ENCODE assay signal across 17 cellular contexts in genomic region chr1:202835548-202836072, GRCh38. TPM values are rescaled to one million over a fixed set of nuclear protein-coding genes. Genes with fewer than 3 reads are reported as not detected.
A peak's percentile ranks its signal among the peaks of the same experiment; 100 is the strongest.
DNase-seq lines count a peak whose midpoint lies in the region; FAIRE-seq and TF ChIP-seq lines count a peak whose summit lies in the region.
"Had no signal": no experiment of that assay in that cellular context is flagged by ENCODE, and none has a peak within 500 bp of the region (broad histone marks: within the 10 kb centered on the region; RNA-seq: fewer than 3 reads in every experiment).

No MANE protein-coding gene starts in this region.

- POLR2A ChIA-PET in RWPE1 (lab: Yijun Ruan, JAX; ENCODE audit: low non-redundant PET) = no interaction called here

- no peaks in the 10 kb centered on the region for H3K36me3 Mint-ChIP-seq in activated CD4-positive, alpha-beta T cell treated with anti-CD3 and anti-CD28 coated beads, Interleukin-2, amount 10 ng/mL, durations not matched to agents 24 days and 14 days (ENCODE audit: low read depth)
- no peaks in the 10 kb centered on the region for H3K36me3 Mint-ChIP-seq in activated naive CD8-positive, alpha-beta T cell treated with anti-CD3 and anti-CD28 coated beads for 36 hours
- H3K36me3 Mint-ChIP-seq: neural progenitor cell had no signal

- H3K4me3 ChIP-seq in Peyer's patch = no peak overlapping the region
- H3K4me3 ChIP-seq in small intestine (ENCODE audit: low read depth in 1 of 2, low read length in 2 of 2) = no peak overlapping the region
- no peak overlapping the region for H3K4me3 ChIP-seq in thyroid gland (replicated peaks in 1 of 3)
- H3K4me3 ChIP-seq: esophagus muscularis mucosa, neural progenitor cell had no signal

- peak overlapping the region; percentile 76 for H3K4me3 Mint-ChIP-seq in activated CD4-positive, alpha-beta T cell treated with anti-CD3 and anti-CD28 coated beads, Interleukin-2, amount 10 ng/mL, durations not matched to agents 24 days and 14 days
- peak overlapping the region; percentile 14 for H3K4me3 Mint-ChIP-seq in activated naive CD8-positive, alpha-beta T cell treated with anti-CD3 and anti-CD28 coated beads for 36 hours
- H3K4me3 Mint-ChIP-seq: activated B cell treated with CpG ODN at 0.5 μM for 24 hours, HFFc6, neural progenitor cell had no signal

- FAIRE-seq in small intestine (lab: Jason Lieb, UNC) (no peak), D721Med (lab: Jason Lieb, UNC) (no peak)
- FAIRE-seq: kidney had no signal

- TF ChIP-seq CTCF in Peyer's patch (IDR thresholded peaks at IDR 0.05) = no peak
- TF ChIP-seq CTCF in RWPE1 (conservative IDR thresholded peaks at IDR 0.05; ENCODE audit: low read depth) = no peak
- TF ChIP-seq CTCF in D721Med (IDR thresholded peaks at IDR 0.05; ENCODE audit: insufficient read depth, missing control alignments) = no peak
- no peak for TF ChIP-seq CTCF in thyroid gland (IDR thresholded peaks at IDR 0.05)

- intact Hi-C loops in activated CD4-positive, alpha-beta T cell treated with anti-CD3 and anti-CD28 coated beads, Interleukin-2, amount 10 ng/mL, durations not matched to agents 24 days and 14 days (cut with micrococcal nuclease) = loop anchor here (2.0 kb wide), 1 partner anchor 31 kb away; no protein-coding TSS in a partner anchor
- intact Hi-C loops in thyroid gland (cut with DNase I) = no loop called here

- H3K27ac Mint-ChIP-seq in activated CD4-positive, alpha-beta T cell treated with anti-CD3 and anti-CD28 coated beads, Interleukin-2, amount 10 ng/mL, durations not matched to agents 24 days and 14 days = peak overlapping the region; percentile 81
- peak overlapping the region; percentile 54 for H3K27ac Mint-ChIP-seq in activated naive CD8-positive, alpha-beta T cell treated with anti-CD3 and anti-CD28 coated beads for 36 hours
- H3K27ac Mint-ChIP-seq: activated B cell treated with CpG ODN at 0.5 μM for 24 hours, HFFc6, neural progenitor cell had no signal

- H3K4me1 ChIP-seq in Peyer's patch (peaks cover 0 to 11% (median 0%) of the 10 kb centered on the region in 4 donors), small intestine (ENCODE audit: control insufficient read depth in 2 of 2, insufficient read depth in 1 of 2, low read depth in 1 of 2, low read length in 1 of 2) (no peaks in the 10 kb centered on the region), thyroid gland (no peaks in the 10 kb centered on the region)
- H3K4me1 ChIP-seq: esophagus muscularis mucosa had no signal

- H3K27ac ChIP-seq in Peyer's patch = no peak overlapping the region
- no peak overlapping the region for H3K27ac ChIP-seq in small intestine (ENCODE audit: low read depth in 1 of 2, low read length in 1 of 2)
- no peak overlapping the region for H3K27ac ChIP-seq in RWPE1
- no peak overlapping the region for H3K27ac ChIP-seq in thyroid gland
- H3K27ac ChIP-seq: esophagus muscularis mucosa, HL-60, neural progenitor cell had no signal

- DNase-seq in activated CD4-positive, alpha-beta T cell treated with anti-CD3 and anti-CD28 coated beads, Interleukin-2, amount 10 ng/mL, durations not matched to agents 24 days and 14 days = peak; percentile 86
- DNase-seq in activated CD4-positive, alpha-beta T cell treated with anti-CD3 and anti-CD28 coated beads for 48 hours = no peak
- DNase-seq in Peyer's patch (peak in 2 of 3 donors; percentile 34 to 60), small intestine (peak; percentile 29), RWPE1 (ENCODE audit: low spot score) (no peak), D721Med (ENCODE audit: insufficient read length, low spot score) (no peak), thyroid gland (no peak)
- DNase-seq in activated naive CD8-positive, alpha-beta T cell treated with anti-CD3 and anti-CD28 coated beads for 36 hours = peak; percentile 24
- DNase-seq: activated B cell treated with CpG ODN at 0.5 μM for 24 hours, EL, HFFc6, kidney, NCI-H1105 treated with DMSO at 0.1 percent for 48 hours, substantia nigra had no signal

- peaks cover 47% of the 10 kb centered on the region for H3K4me1 Mint-ChIP-seq in activated CD4-positive, alpha-beta T cell treated with anti-CD3 and anti-CD28 coated beads, Interleukin-2, amount 10 ng/mL, durations not matched to agents 24 days and 14 days
- H3K4me1 Mint-ChIP-seq in activated naive CD8-positive, alpha-beta T cell treated with anti-CD3 and anti-CD28 coated beads for 36 hours = peaks cover 33% of the 10 kb centered on the region

- H3K9me3 ChIP-seq in Peyer's patch (no peaks in the 10 kb centered on the region), small intestine (ENCODE audit: control insufficient read depth, low read depth) (no peaks in the 10 kb centered on the region), thyroid gland (no peaks in the 10 kb centered on the region)
- H3K9me3 ChIP-seq: esophagus muscularis mucosa had no signal

- no peak for TF ChIP-seq POLR2A in Peyer's patch (IDR thresholded peaks at IDR 0.05)
- TF ChIP-seq POLR2A in thyroid gland (IDR thresholded peaks at IDR 0.05) = no peak

- CTCF ChIA-PET in RWPE1 (lab: Yijun Ruan, JAX) = interaction anchor here (0.9 to 1.3 kb wide), 3 partner anchors 10 to 25 kb away, joined by 3 read pairs; no protein-coding TSS in a partner anchor

- no peaks in the 10 kb centered on the region for H3K27me3 Mint-ChIP-seq in activated CD4-positive, alpha-beta T cell treated with anti-CD3 and anti-CD28 coated beads, Interleukin-2, amount 10 ng/mL, durations not matched to agents 24 days and 14 days
- peaks cover 10% of the 10 kb centered on the region for H3K27me3 Mint-ChIP-seq in activated naive CD8-positive, alpha-beta T cell treated with anti-CD3 and anti-CD28 coated beads for 36 hours

- WGBS in small intestine, 3 donors = 32 to 55% (median 45%) methylated on average over 3 of the region's 3 CpGs
- 46 to 54% methylated on average over 3 of the region's 3 CpGs for WGBS in thyroid gland, 2 donors

- H3K36me3 ChIP-seq in Peyer's patch (no peaks in the 10 kb centered on the region), small intestine (ENCODE audit: control insufficient read depth in 2 of 2, insufficient read depth in 2 of 2, low read length in 2 of 2) (no peaks in the 10 kb centered on the region), thyroid gland (no peaks in the 10 kb centered on the region)
- H3K36me3 ChIP-seq: esophagus muscularis mucosa, neural progenitor cell had no signal

- no peaks in the 10 kb centered on the region for H3K27me3 ChIP-seq in Peyer's patch
- no peaks in the 10 kb centered on the region for H3K27me3 ChIP-seq in small intestine (ENCODE audit: control insufficient read depth in 2 of 2, insufficient read depth in 2 of 2, low read length in 2 of 2)
- no peaks in the 10 kb centered on the region for H3K27me3 ChIP-seq in thyroid gland
- H3K27me3 ChIP-seq: neural progenitor cell had no signal

- H3K9me3 Mint-ChIP-seq in activated CD4-positive, alpha-beta T cell treated with anti-CD3 and anti-CD28 coated beads, Interleukin-2, amount 10 ng/mL, durations not matched to agents 24 days and 14 days = no peaks in the 10 kb centered on the region
- H3K9me3 Mint-ChIP-seq in activated naive CD8-positive, alpha-beta T cell treated with anti-CD3 and anti-CD28 coated beads for 36 hours = no peaks in the 10 kb centered on the region
- H3K9me3 Mint-ChIP-seq: activated B cell treated with CpG ODN at 0.5 μM for 24 hours, HFFc6, neural progenitor cell had no signal

RNA-seq across cellular contexts. Expression of gene PCAT6, which starts 24.9 kb away (rescaled TPM):
- total RNA-seq in activated CD4-positive, alpha-beta T cell treated with anti-CD3 and anti-CD28 coated beads, Interleukin-2, amount 10 ng/mL, durations not matched to agents 24 days and 14 days = 0.83 and 1.4 TPM in 2 replicates
- total RNA-seq in Peyer's patch (not detected), thyroid gland (not detected)
- under 1 TPM; 0.45 to 0.80 TPM for total RNA-seq in activated naive CD8-positive, alpha-beta T cell treated with anti-CD3 and anti-CD28 coated beads for 36 hours
- 1 to 10 TPM; 1.2 to 1.6 (median 1.6) TPM for polyA plus RNA-seq in small intestine
- total RNA-seq: esophagus muscularis mucosa had no signal

RNA-seq across cellular contexts. Expression of gene KDM5B, which starts 27.4 kb away (rescaled TPM):
- 83.2 and 92.7 TPM in 2 replicates for total RNA-seq in activated CD4-positive, alpha-beta T cell treated with anti-CD3 and anti-CD28 coated beads, Interleukin-2, amount 10 ng/mL, durations not matched to agents 24 days and 14 days
- total RNA-seq in Peyer's patch (10 to 100 TPM; 43.8 to 66.8 (median 51.9) TPM), thyroid gland (10 to 100 TPM; 53.1 to 78.5 (median 61.2) TPM)
- 10 to 100 TPM; 18.3 to 19.3 TPM for total RNA-seq in activated naive CD8-positive, alpha-beta T cell treated with anti-CD3 and anti-CD28 coated beads for 36 hours
- polyA plus RNA-seq in small intestine = 1 to 10 TPM; 5.7 to 9.2 (median 9.1) TPM

RNA-seq across cellular contexts. Expression of gene RABIF, which starts 53.3 kb away (rescaled TPM):
- total RNA-seq in activated CD4-positive, alpha-beta T cell treated with anti-CD3 and anti-CD28 coated beads, Interleukin-2, amount 10 ng/mL, durations not matched to agents 24 days and 14 days = 11.8 and 12.7 TPM in 2 replicates
- total RNA-seq in Peyer's patch (10 to 100 TPM in 1 of 4 donors, 1 to 10 TPM in 3; 5.8 to 13.0 (median 8.0) TPM), thyroid gland (10 to 100 TPM in 1 of 4 donors, 1 to 10 TPM in 3; 6.1 to 10.7 (median 7.8) TPM)
- 1 to 10 TPM; 8.4 to 9.0 TPM for total RNA-seq in activated naive CD8-positive, alpha-beta T cell treated with anti-CD3 and anti-CD28 coated beads for 36 hours
- 10 to 100 TPM in 2 of 3 donors, 1 to 10 TPM in 1; 7.8 to 11.2 (median 10.3) TPM for polyA plus RNA-seq in small intestine

Comparison
In these comparisons a context has a peak if more than half of its experiments do, and no peak if none do; other contexts are left out.
1. DNase-seq: peak in activated CD4-positive, alpha-beta T cell treated with anti-CD3 and anti-CD28 coated beads, Interleukin-2, amount 10 ng/mL, durations not matched to agents 24 days and 14 days (single experiment), Peyer's patch (2 of 3), activated naive CD8-positive, alpha-beta T cell treated with anti-CD3 and anti-CD28 coated beads for 36 hours (single experiment) and small intestine (single experiment); none in activated CD4-positive, alpha-beta T cell treated with anti-CD3 and anti-CD28 coated beads for 48 hours (single experiment), RWPE1 (single experiment), D721Med (single experiment) and thyroid gland (0 of 2).